15 cellular contexts compared by ENCODE assay signal in the genomic region with DNA sequence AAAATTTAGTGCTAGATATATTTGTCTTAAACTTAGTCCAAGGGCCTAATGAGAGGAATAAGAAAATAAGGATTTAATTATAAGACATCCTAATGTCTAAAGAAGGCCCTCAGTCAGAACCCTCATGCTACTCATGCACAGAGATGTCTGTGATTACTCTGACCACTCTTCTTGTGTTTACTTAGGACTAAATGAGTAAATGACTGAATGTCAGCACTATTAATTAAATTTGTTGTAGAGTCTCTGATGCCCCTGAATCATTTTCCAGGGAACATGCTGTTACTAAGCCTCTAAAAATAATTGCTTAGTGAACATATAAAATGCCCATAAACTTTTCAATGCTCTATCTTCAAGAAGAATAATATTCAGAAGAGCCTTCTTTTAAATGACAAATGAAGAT. TPM values are rescaled to one million over a fixed set of nuclear protein-coding genes. Genes with fewer than 3 reads are reported as not detected.
"Had no signal": no experiment of that assay in that cellular context is flagged by ENCODE, and none has a peak within 500 bp of the region (broad histone marks: within the 10 kb centered on the region; RNA-seq: fewer than 3 reads in every experiment).

No MANE protein-coding gene starts in this region.

- ATAC-seq: activated naive CD4-positive, alpha-beta T cell treated with anti-CD3 and anti-CD28 coated beads, Interleukin-2, amount 50 U/mL, for 72 hours; activated T-cell treated with anti-CD3 and anti-CD28 coated beads, Interleukin-2, amount 50 U/mL, for 4 hours; body of pancreas; pancreas; stimulated activated effector memory CD8-positive, alpha-beta T cell treated with anti-CD3 and anti-CD28 coated beads, Interleukin-12 subunit alpha, Interleukin-12 subunit beta, amount 100 ng/mL, for 72 hours had no signal

- H3K9me3 Mint-ChIP-seq: activated naive CD4-positive, alpha-beta T cell treated with anti-CD3 and anti-CD28 coated beads, Interleukin-2, amount 50 U/mL, for 72 hours; activated T-cell treated with anti-CD3 and anti-CD28 coated beads, Interleukin-2, amount 50 U/mL, for 4 hours had no signal

- H3K4me1 Mint-ChIP-seq: central memory CD8-positive, alpha-beta T cell; stimulated activated effector memory CD8-positive, alpha-beta T cell treated with anti-CD3 and anti-CD28 coated beads, Interleukin-12 subunit alpha, Interleukin-12 subunit beta, amount 100 ng/mL, for 72 hours had no signal

- H3K36me3 ChIP-seq: pancreas, sigmoid colon, thoracic aorta had no signal

- H3K4me3 Mint-ChIP-seq: activated T-cell treated with anti-CD3 and anti-CD28 coated beads, Interleukin-2, amount 50 U/mL, for 4 hours; central memory CD8-positive, alpha-beta T cell; stimulated activated effector memory CD8-positive, alpha-beta T cell treated with anti-CD3 and anti-CD28 coated beads, Interleukin-12 subunit alpha, Interleukin-12 subunit beta, amount 100 ng/mL, for 72 hours had no signal

- H3K36me3 Mint-ChIP-seq: activated naive CD4-positive, alpha-beta T cell treated with anti-CD3 and anti-CD28 coated beads, Interleukin-2, amount 50 U/mL, for 72 hours; stimulated activated effector memory CD8-positive, alpha-beta T cell treated with anti-CD3 and anti-CD28 coated beads, Interleukin-12 subunit alpha, Interleukin-12 subunit beta, amount 100 ng/mL, for 72 hours had no signal

- H3K27me3 Mint-ChIP-seq: central memory CD8-positive, alpha-beta T cell had no signal

- H3K4me3 ChIP-seq: body of pancreas, lung, pancreas, sigmoid colon, thoracic aorta had no signal

- H3K27me3 ChIP-seq: body of pancreas, pancreas, sigmoid colon had no signal

- H3K9me3 ChIP-seq: body of pancreas, pancreas, sigmoid colon, thoracic aorta had no signal

- DNase-seq: activated CD4-positive, alpha-beta T cell treated with anti-CD3 and anti-CD28 coated beads, Interleukin-2, amount 50 U/mL, for 4 hours; activated CD4-positive, CD25-positive, alpha-beta regulatory T cell treated with anti-CD3 and anti-CD28 coated beads, Interleukin-2, amount 50 U/mL, for 72 hours; activated effector memory CD4-positive, alpha-beta T cell treated with anti-CD3 and anti-CD28 coated beads, Interleukin-2, amount 50 U/mL, for 16 hours; activated T-cell treated with anti-CD3 and anti-CD28 coated beads, Interleukin-2, amount 50 U/mL, for 4 hours; body of pancreas; cortex of kidney; effector CD4-positive, alpha-beta T cell; midbrain; pancreas; sigmoid colon had no signal

- H3K27ac ChIP-seq: sigmoid colon, thoracic aorta had no signal

- H3K27ac Mint-ChIP-seq: activated naive CD4-positive, alpha-beta T cell treated with anti-CD3 and anti-CD28 coated beads, Interleukin-2, amount 50 U/mL, for 72 hours; stimulated activated effector memory CD8-positive, alpha-beta T cell treated with anti-CD3 and anti-CD28 coated beads, Interleukin-12 subunit alpha, Interleukin-12 subunit beta, amount 100 ng/mL, for 72 hours had no signal

RNA-seq across cellular contexts. Expression of a gene that starts 32.4 kb away (rescaled TPM):
- total RNA-seq: activated naive CD4-positive, alpha-beta T cell treated with anti-CD3 and anti-CD28 coated beads, Interleukin-2, amount 50 U/mL, for 72 hours had no signal
